35 cellular contexts compared by ENCODE assay signal in the genomic region with DNA sequence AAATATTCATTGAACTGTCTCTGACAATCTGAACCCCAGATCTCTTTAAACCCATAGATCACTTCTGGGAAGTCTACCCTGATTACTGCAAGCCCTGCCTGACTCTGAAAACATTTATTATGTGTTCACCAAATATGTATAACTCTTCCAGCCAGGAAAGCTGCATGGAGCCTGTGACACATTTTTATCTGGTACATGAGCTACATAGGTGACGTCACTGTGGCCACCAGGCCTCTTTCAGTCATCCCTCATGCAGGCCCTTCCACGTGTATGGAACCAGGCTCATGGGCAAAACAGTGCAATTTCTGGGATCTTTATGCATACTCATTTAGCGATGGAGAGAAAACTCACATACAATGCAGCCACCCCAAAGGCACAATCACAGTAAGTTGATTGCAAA.
"Had no signal": no experiment of that assay in that cellular context is flagged by ENCODE, and none has a peak within 500 bp of the region (broad histone marks: within the 10 kb centered on the region; RNA-seq: fewer than 3 reads in every experiment).

No MANE protein-coding gene starts in this region.

- H3K27me3 ChIP-seq: adrenal gland, body of pancreas, esophagus muscularis mucosa, gastroesophageal sphincter, hepatocyte had no signal

- FAIRE-seq: colon had no signal

- H3K79me2 ChIP-seq: hepatocyte had no signal

- H3K36me3 ChIP-seq: adrenal gland, esophagus muscularis mucosa, gastroesophageal sphincter, heart right ventricle, WERI-Rb-1 had no signal

- H3K4me2 ChIP-seq: hepatocyte had no signal

- H3K27ac ChIP-seq: adrenal gland, body of pancreas, esophagus muscularis mucosa, gastroesophageal sphincter, heart right ventricle, hepatocyte, WERI-Rb-1 had no signal

- DNase-seq: activated B cell treated with CpG ODN at 0.5 μM for 24 hours; activated CD4-positive, alpha-beta memory T cell treated with anti-CD3 and anti-CD28 coated beads for 36 hours; activated CD4-positive, alpha-beta T cell treated with anti-CD3 and anti-CD28 coated beads for 48 hours; activated CD4-positive, alpha-beta T cell treated with anti-CD3 and anti-CD28 coated beads, Interleukin-2, amount 50 U/mL, for 1 hour; activated CD8-positive, alpha-beta memory T cell treated with anti-CD3 and anti-CD28 coated beads, Interleukin-2, amount 10 ng/mL, durations not matched to agents 7 days and 5 days; activated CD8-positive, alpha-beta memory T cell treated with anti-CD3 and anti-CD28 coated beads, Interleukin-2, amount 50 U/mL, for 4 hours; activated CD8-positive, alpha-beta T cell treated with anti-CD3 and anti-CD28 coated beads, Interleukin-2, amount 10 ng/mL, durations not matched to agents 7 days and 5 days; activated effector memory CD4-positive, alpha-beta T cell treated with Interleukin-2 at 50 U/mL for 16 hours; activated gamma-delta T cell treated with Interleukin-2 at 50 U/mL for 16 hours; activated naive CD4-positive, alpha-beta T cell treated with anti-CD3 and anti-CD28 coated beads, Interleukin-2, amount 50 U/mL, for 16 hours; activated naive CD4-positive, alpha-beta T cell treated with Interleukin-2 at 50 U/mL for 16 hours; activated naive CD8-positive, alpha-beta T cell treated with anti-CD3 and anti-CD28 coated beads for 36 hours; activated naive CD8-positive, alpha-beta T cell treated with anti-CD3 and anti-CD28 coated beads, Interleukin-2, amount 50 U/mL, for 24 hours; activated T-cell treated with anti-CD3 and anti-CD28 coated beads, Interleukin-2, amount 50 U/mL, for 4 hours; adrenal gland; amygdala; aorta; body of pancreas; caudate nucleus; cortex of kidney; dermis blood vessel endothelial cell; effector CD4-positive, alpha-beta T cell; effector memory CD8-positive, alpha-beta T cell; erythroblast; foreskin melanocyte; heart right ventricle; T-helper 17 cell; T1000; WERI-Rb-1 had no signal

- ATAC-seq: activated CD4-positive, CD25-positive, alpha-beta regulatory T cell treated with anti-CD3 and anti-CD28 coated beads, Interleukin-2, amount 50 U/mL, for 24 hours; activated CD8-positive, alpha-beta memory T cell treated with anti-CD3 and anti-CD28 coated beads, Interleukin-2, amount 10 ng/mL, durations not matched to agents 7 days and 5 days; activated CD8-positive, alpha-beta T cell treated with anti-CD3 and anti-CD28 coated beads, Interleukin-2, amount 10 ng/mL, durations not matched to agents 7 days and 5 days; activated naive CD8-positive, alpha-beta T cell treated with anti-CD3 and anti-CD28 coated beads, Interleukin-2, amount 50 U/mL, for 24 hours; activated T-cell treated with anti-CD3 and anti-CD28 coated beads, Interleukin-2, amount 50 U/mL, for 4 hours; activated T-helper 17 cell treated with anti-CD3 and anti-CD28 coated beads, Interleukin-2, amount 50 U/mL, for 72 hours; body of pancreas; effector memory CD8-positive, alpha-beta T cell; gastroesophageal sphincter; heart right ventricle; T-helper 17 cell had no signal

- H3K9me3 ChIP-seq: adrenal gland, body of pancreas had no signal

- H2AFZ ChIP-seq: hepatocyte had no signal

- H3K4me3 ChIP-seq: adrenal gland, body of pancreas, esophagus muscularis mucosa, gastroesophageal sphincter, heart right ventricle, hepatocyte had no signal

- H3K4me1 ChIP-seq: adrenal gland, body of pancreas, esophagus muscularis mucosa, gastroesophageal sphincter, heart right ventricle had no signal
